In the genomic region with DNA sequence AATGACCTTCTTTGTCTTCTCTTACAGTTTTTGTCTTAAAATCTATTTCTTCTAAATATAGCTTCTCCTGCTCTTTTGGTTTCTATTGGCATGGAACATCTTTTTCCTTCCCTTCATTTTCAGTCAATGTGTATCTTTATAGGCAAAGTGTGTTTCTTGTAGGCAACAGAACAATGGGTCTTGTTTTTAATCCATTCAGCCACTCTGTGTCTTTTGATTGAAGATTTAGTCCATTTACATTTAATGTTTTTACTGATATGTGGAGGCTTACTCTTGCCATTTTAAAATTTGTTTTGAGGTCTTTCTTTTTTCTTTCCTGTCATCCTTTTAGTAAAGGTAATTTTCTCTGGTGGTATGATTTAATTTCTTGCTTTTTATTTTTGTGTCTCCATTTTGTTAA, we compare ENCODE assay signal across 8 cellular contexts.
"Had no signal": no experiment of that assay in that cellular context is flagged by ENCODE, and none has a peak within 500 bp of the region (broad histone marks: within the 10 kb centered on the region; RNA-seq: fewer than 3 reads in every experiment).

No MANE protein-coding gene starts in this region.

- ATAC-seq: GM12878 had no signal

- FAIRE-seq: G401.6, GM12878, GM12891, GM12892, GM18507, GM19239 had no signal

- DNase-seq: GDM1, GF-D8 had no signal

- H3K4me3 ChIP-seq: GM12878 had no signal
